ENCODE assay signal across 8 cellular contexts in genomic region chr22:18023509-18024275, GRCh38. TPM values are rescaled to one million over a fixed set of nuclear protein-coding genes. Genes with fewer than 3 reads are reported as not detected.
DNase-seq lines count a peak whose midpoint lies in the region; ATAC-seq and TF ChIP-seq lines count a peak whose summit lies in the region.

No MANE protein-coding gene starts in this region.

- 0 out of 2 replicates have a peak, but pooled peaks cover 3% of the 10 kb centered on the region for H3F3A ChIP-seq in GM23338 (replicated peaks; ENCODE audit: low read depth)

- H3K9me2 ChIP-seq in GM23338 (ENCODE audit: insufficient read depth) = no peaks in the 10 kb centered on the region

- H3K9me3 ChIP-seq in tibial artery = no peaks in the 10 kb centered on the region

- TF ChIP-seq CTCF in BJ (IDR thresholded peaks at IDR 0.05; ENCODE audit: insufficient read depth, low read depth, low read length) (0 out of 2 replicates have a peak, but pooled peaks have one; percentile 5), GM23338 (conservative IDR thresholded peaks at IDR 0.05; ENCODE audit: low read depth in 2 of 2) (no peak), foreskin fibroblast (IDR thresholded peaks at IDR 0.05; ENCODE audit: low read depth, low read length) (no peak), tibial artery (IDR thresholded peaks at IDR 0.05) (no peak)

- peak overlapping the region; percentile 99 for H3K4me2 ChIP-seq in GM23338

- H3K27ac ChIP-seq in GM23338 (ENCODE audit: low read depth) (no peak overlapping the region), tibial artery (peak overlapping the region; percentile 87 to 92)

- ATAC-seq in GM23338 (peak; percentile 91), naive B cell (ENCODE audit: low read depth in 2 of 2) (peak; percentile 44 to 45)

- H3K36me3 Mint-ChIP-seq in GM23338 (ENCODE audit: low read depth) (no peaks in the 10 kb centered on the region), naive B cell (no peaks in the 10 kb centered on the region)

- H3K4me1 Mint-ChIP-seq in GM23338 (peaks cover 17% of the 10 kb centered on the region), naive B cell (peaks cover 19 to 42% (median 33%) of the 10 kb centered on the region in 3 donors)

- H3K4me3 ChIP-seq in BJ (ENCODE audit: low read depth, low read length) = peak overlapping the region; percentile 67
- peak overlapping the region; percentile 81 for H3K4me3 ChIP-seq in GM23338
- peak overlapping the region; percentile 63 to 69 for H3K4me3 ChIP-seq in foreskin fibroblast (ENCODE audit: low read depth in 1 of 2, low read length in 2 of 2)
- H3K4me3 ChIP-seq in tibial artery = peak overlapping the region; percentile 73 to 83

- peak; percentile 46 for DNase-seq in BJ (ENCODE audit: low read depth)
- peak; percentile 80 for DNase-seq in GM23338 (ENCODE audit: low spot score)
- peak; percentile 93 for DNase-seq in NCI-H69 (lab: John Stamatoyannopoulos, UW)
- peak; percentile 72 for DNase-seq in activated effector memory CD4-positive, alpha-beta T cell treated with anti-CD3 and anti-CD28 coated beads, Interleukin-2, amount 50 U/mL, for 16 hours
- peak; percentile 86 to 95 for DNase-seq in foreskin fibroblast
- DNase-seq in naive B cell = peak; percentile 39
- peak; percentile 79 to 91 for DNase-seq in tibial artery
- no peak for DNase-seq in cortex of kidney (lab: John Stamatoyannopoulos, UW)

- CTCF ChIA-PET in BJ (lab: Yijun Ruan, JAX) = interaction anchor here (0.5 to 4.8 kb wide), 12 partner anchors 10 to 194 kb away, joined by 3 to 19 read pairs (median 5); partner anchors contain the start of gene PEX26

- H3K4me3 Mint-ChIP-seq in GM23338 (peak overlapping the region; percentile 88), naive B cell (peak overlapping the region; percentile 96 to 100 (median 98))

- peaks cover 7% of the 10 kb centered on the region; the same call in 1 of the 2 replicates for H3K4me1 ChIP-seq in GM23338 (ENCODE audit: insufficient read depth)
- peaks cover 0 to 34% (median 20%) of the 10 kb centered on the region in 4 donors for H3K4me1 ChIP-seq in tibial artery

- intact Hi-C loops in tibial artery (cut with DNase I; ENCODE audit: low total_unique reads) = loop anchor here (5.0 to 10.0 kb wide), 2 partner anchors 51 to 111 kb away; partner anchors contain the start of gene PEX26

- H3K27me3 ChIP-seq in BJ (ENCODE audit: control insufficient read depth, insufficient read depth, low read length) = no peaks in the 10 kb centered on the region
- H3K27me3 ChIP-seq in GM23338 (ENCODE audit: insufficient read depth) = peaks cover 47% of the 10 kb centered on the region
- no peaks in the 10 kb centered on the region for H3K27me3 ChIP-seq in tibial artery

- POLR2A ChIA-PET in BJ (lab: Charles Lee) = no interaction called here

- no peaks in the 10 kb centered on the region for H3K79me2 ChIP-seq in GM23338 (replicated peaks; ENCODE audit: insufficient read depth)

- H2AFZ ChIP-seq in GM23338 = peak overlapping the region; percentile 100

- H4K20me1 ChIP-seq in GM23338 (replicated peaks; ENCODE audit: insufficient read depth) = peaks cover 7% of the 10 kb centered on the region; the same call in 1 of the 2 replicates

- no peak overlapping the region for H3K27ac Mint-ChIP-seq in GM23338
- peak overlapping the region in 5 of 6 donors; percentile 76 to 91 (median 90) for H3K27ac Mint-ChIP-seq in naive B cell

- H3K9me3 Mint-ChIP-seq in GM23338 (0 out of 3 replicates have a peak, but pooled peaks cover under 1% of the 10 kb centered on the region), naive B cell (no peaks in the 10 kb centered on the region)

- H3K27me3 Mint-ChIP-seq in GM23338 (ENCODE audit: insufficient read depth, low read depth, poor library complexity) (peaks cover 30% of the 10 kb centered on the region), naive B cell (no peaks in the 10 kb centered on the region)

- H3K36me3 ChIP-seq in BJ (ENCODE audit: control insufficient read depth, insufficient read depth, low read length) (no peaks in the 10 kb centered on the region), GM23338 (ENCODE audit: insufficient read depth) (no peaks in the 10 kb centered on the region), tibial artery (no peaks in the 10 kb centered on the region)

TF ChIP-seq in GM23338, 12 proteins besides CTCF, POLR2A, EP300 and RAD21:
- TF ChIP-seq STAT1 (IDR thresholded peaks at IDR 0.05; ENCODE audit: unreplicated experiment) (no peak), CREB1 (CRISPR knock-in tag; IDR thresholded peaks at IDR 0.05; ENCODE audit: low read depth) (0 out of 2 replicates have a peak, but pooled peaks have one; percentile 2), EZH2 (IDR thresholded peaks at IDR 0.05; ENCODE audit: low read depth, unreplicated experiment) (peak; percentile 54)

RNA-seq across cellular contexts. Expression of gene MICAL3, which starts 0.7 kb away (rescaled TPM):
- 13.4 and 16.4 TPM in 2 replicates for polyA plus RNA-seq in BJ (2011; rRNA removed)
- polyA minus RNA-seq in BJ (2011; rRNA and poly(A)+ RNA removed) = 18.9 and 20.1 TPM in 2 replicates
- total RNA-seq in GM23338 (2014; rRNA removed; shearing (Covaris generic)) = 28.8 and 33.9 TPM in 2 replicates
- polyA plus RNA-seq in GM23338 (2016; fragmentation: Nextera tagmentation; extraction: Ambion mirVana) = 10.1 and 11.4 TPM in 2 replicates
- polyA plus RNA-seq in naive B cell (ENCODE audit: low read depth in 6 of 6) = 10 to 100 TPM; 10.9 to 28.0 (median 15.6) TPM

RNA-seq across cellular contexts. Expression of gene PEX26, which starts 54.1 kb away (rescaled TPM):
- 21.1 and 30.6 TPM in 2 replicates for polyA plus RNA-seq in BJ (2011; rRNA removed)
- polyA minus RNA-seq in BJ (2011; rRNA and poly(A)+ RNA removed) = 30.9 and 31.4 TPM in 2 replicates
- 43.0 and 48.9 TPM in 2 replicates for total RNA-seq in GM23338 (2014; rRNA removed; shearing (Covaris generic))
- polyA plus RNA-seq in GM23338 (2016; fragmentation: Nextera tagmentation; extraction: Ambion mirVana) = 3.6 and 4.0 TPM in 2 replicates
- polyA plus RNA-seq in naive B cell (ENCODE audit: low read depth in 6 of 6) = 1 to 10 TPM; 1.0 to 4.3 (median 2.4) TPM
